ENCODE assay signal across 8 cellular contexts in the genomic region with DNA sequence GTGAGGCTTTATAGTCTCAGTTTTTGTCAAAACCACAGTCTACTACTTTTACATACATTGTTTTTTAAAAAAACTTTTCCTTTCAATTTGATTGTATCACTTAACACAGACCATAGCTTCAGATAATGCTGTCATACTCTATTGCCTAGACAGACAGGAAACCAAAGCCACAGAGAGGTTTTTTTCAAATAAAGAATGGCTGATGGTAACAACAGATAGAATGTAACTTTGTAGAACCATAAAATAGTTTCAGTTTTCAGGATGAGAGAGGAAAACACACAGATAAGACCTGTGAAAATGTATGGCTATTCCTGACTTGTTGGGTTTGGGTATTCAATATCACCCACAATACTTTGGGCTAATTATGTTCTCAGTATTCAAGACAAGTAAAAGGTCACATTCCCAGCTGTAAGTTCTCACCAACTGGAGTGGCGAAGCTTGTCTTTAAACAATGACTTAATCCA.
DNase-seq lines count a peak whose midpoint lies in the region; ATAC-seq and TF ChIP-seq lines count a peak whose summit lies in the region.

No MANE protein-coding gene starts in this region.

- no peak overlapping the region for H3K18ac ChIP-seq in H9 (ENCODE audit: insufficient read length, low read depth, low read length)

- no peak overlapping the region for H2AFZ ChIP-seq in H9 (ENCODE audit: low read length)

- H3K79me2 ChIP-seq in H9 (ENCODE audit: insufficient read depth, low read length) = no peaks in the 10 kb centered on the region

- H2AK5ac ChIP-seq in H9 (ENCODE audit: insufficient read length, low read length) = no peak overlapping the region

- no CpG with 5 or more reads among the region's 1 CpG for WGBS in H9 (ENCODE audit: extremely low coverage, insufficient read length, low lambda C conversion rate)

- H3K9me3 Mint-ChIP-seq in chondrocyte (ENCODE audit: low read depth) (no peaks in the 10 kb centered on the region), H9 (no peaks in the 10 kb centered on the region)

- no peak overlapping the region for H3K4ac ChIP-seq in H9 (ENCODE audit: low read depth, low read length)

- TF ChIP-seq CTCF in GM12865 (IDR thresholded peaks at IDR 0.05; ENCODE audit: insufficient read depth, low read depth, low read length, missing control alignments) = no peak
- TF ChIP-seq CTCF in chondrocyte (IDR thresholded peaks at IDR 0.05) = no peak
- no peak for TF ChIP-seq CTCF in WERI-Rb-1 (IDR thresholded peaks at IDR 0.05; ENCODE audit: low read depth, low read length)
- no peak for TF ChIP-seq CTCF in H9 (conservative IDR thresholded peaks at IDR 0.05)

- H3K79me1 ChIP-seq in H9 (ENCODE audit: insufficient read depth, low read depth, low read length, poor library complexity, severe bottlenecking) = no peaks in the 10 kb centered on the region

- H4K91ac ChIP-seq in H9 (ENCODE audit: insufficient read length, low read depth, low read length) = no peak overlapping the region

- no peak overlapping the region for H3K23ac ChIP-seq in H9 (ENCODE audit: insufficient read length, low read depth, low read length)

- H4K8ac ChIP-seq in H9 (replicated peaks; ENCODE audit: insufficient read length, low read depth, low read length) = no peak overlapping the region

- H2BK20ac ChIP-seq in H9 (ENCODE audit: low read depth, low read length, poor library complexity, severe bottlenecking) = no peak overlapping the region

- no peaks in the 10 kb centered on the region for H3K27me3 Mint-ChIP-seq in chondrocyte (ENCODE audit: low read depth)
- H3K27me3 Mint-ChIP-seq in H9 (ENCODE audit: low read depth) = no peaks in the 10 kb centered on the region

- H3K4me3 Mint-ChIP-seq in chondrocyte (ENCODE audit: unreplicated experiment) = no peak overlapping the region
- no peak overlapping the region for H3K4me3 Mint-ChIP-seq in H9

- H3K4me3 ChIP-seq in GM12865 (ENCODE audit: low read depth, low read length) (no peak overlapping the region), WERI-Rb-1 (ENCODE audit: low read depth, low read length) (no peak overlapping the region)

- H3K27me3 ChIP-seq in WERI-Rb-1 (ENCODE audit: insufficient read depth, low read depth, severe bottlenecking) (no peaks in the 10 kb centered on the region), H9 (ENCODE audit: insufficient read depth, low read length) (no peaks in the 10 kb centered on the region)

- no peak overlapping the region for H3K27ac ChIP-seq in WERI-Rb-1
- H3K27ac ChIP-seq in H9 (ENCODE audit: insufficient read length, low read depth, low read length) = no peak overlapping the region

- no peak overlapping the region for H2BK5ac ChIP-seq in H9 (ENCODE audit: insufficient read length, low read length)

- H3K9me3 ChIP-seq in WERI-Rb-1 (ENCODE audit: severe bottlenecking) (no peaks in the 10 kb centered on the region), H9 (ENCODE audit: control insufficient read depth, low read depth, low read length) (no peaks in the 10 kb centered on the region)

- no peaks in the 10 kb centered on the region for H3K23me2 ChIP-seq in H9 (ENCODE audit: insufficient read length, low read depth, low read length, poor library complexity, severe bottlenecking)

- no peak overlapping the region for H2BK120ac ChIP-seq in H9 (ENCODE audit: low read depth, low read length, poor library complexity, severe bottlenecking)

- no peaks in the 10 kb centered on the region for H3K36me3 ChIP-seq in WERI-Rb-1

- ATAC-seq in GM21423 (IDR thresholded peaks at IDR 0.05; ENCODE audit: unreplicated experiment) (peak; percentile 96), HG03442 (IDR thresholded peaks at IDR 0.05; ENCODE audit: unreplicated experiment) (peak; percentile 97)

- H3K56ac ChIP-seq in H9 (ENCODE audit: insufficient read length, low read depth, low read length) = no peak overlapping the region

- H3K9ac ChIP-seq in H9 (ENCODE audit: extremely low read depth, insufficient read length, low read length) = no peak overlapping the region

- no peaks in the 10 kb centered on the region for H4K20me1 ChIP-seq in H9 (ENCODE audit: control insufficient read depth, insufficient read depth, insufficient read length)

- H3K14ac ChIP-seq in H9 (ENCODE audit: insufficient read depth, low read length) = no peak overlapping the region

- DNase-seq in GM12865 (ENCODE audit: low read depth) (peak; percentile 45), chondrocyte (ENCODE audit: low spot score) (no peak), NCI-H1417 (lab: John Stamatoyannopoulos, UW) (no peak), WERI-Rb-1 (no peak), DMS 273 (lab: John Stamatoyannopoulos, UW; ENCODE audit: unreplicated experiment) (no peak), H9 (no peak)

- H2BK12ac ChIP-seq in H9 (ENCODE audit: insufficient read length, low read depth, low read length) = no peak overlapping the region

- peaks cover 6% of the 10 kb centered on the region; the same call in 1 of the 2 replicates for H3K4me1 ChIP-seq in H9 (ENCODE audit: insufficient read depth, low read length)

- H4K5ac ChIP-seq in H9 (ENCODE audit: insufficient read length, low read depth, low read length) = no peak overlapping the region

- H2BK15ac ChIP-seq in H9 (ENCODE audit: low read depth, low read length) = no peak overlapping the region

- H3K4me1 Mint-ChIP-seq in chondrocyte (ENCODE audit: low read depth) = peaks cover 13% of the 10 kb centered on the region
- peaks cover 6 to 9% of the 10 kb centered on the region in 2 experiments for H3K4me1 Mint-ChIP-seq in H9

- H3K36me3 Mint-ChIP-seq in chondrocyte (ENCODE audit: low read depth) (no peaks in the 10 kb centered on the region), H9 (ENCODE audit: insufficient read depth in 1 of 3, low read depth in 3 of 3) (no peaks in the 10 kb centered on the region)

- H3T11ph ChIP-seq in H9 (ENCODE audit: low read length) = no peak overlapping the region

- H3K27ac Mint-ChIP-seq in chondrocyte (ENCODE audit: unreplicated experiment) (peak overlapping the region; percentile 30), H9 (no peak overlapping the region)

- H3K4me2 ChIP-seq in H9 (ENCODE audit: insufficient read depth, insufficient read length, low read length) = no peak overlapping the region
